26 cellular contexts compared by ENCODE assay signal in genomic region chr3:119783255-119783654, GRCh38. TPM values are rescaled to one million over a fixed set of nuclear protein-coding genes. Genes with fewer than 3 reads are reported as not detected.
DNase-seq lines count a peak whose midpoint lies in the region; ATAC-seq, FAIRE-seq and TF ChIP-seq lines count a peak whose summit lies in the region.
"Had no signal": no experiment of that assay in that cellular context is flagged by ENCODE, and none has a peak within 500 bp of the region (broad histone marks: within the 10 kb centered on the region; RNA-seq: fewer than 3 reads in every experiment).

No MANE protein-coding gene starts in this region.

- DNase-seq in HL-60 (ENCODE audit: low read depth in 1 of 2, low spot score in 1 of 2) (peak in 1 of 2 experiments; percentile 34), NB4 (ENCODE audit: low read depth) (peak; percentile 65), erythroblast (lab: John Stamatoyannopoulos, UW) (peak; percentile 47 to 52), right lobe of liver (no peak), urothelium cell line (ENCODE audit: low spot score) (no peak)
- no peak for DNase-seq in activated naive CD4-positive, alpha-beta T cell treated with anti-CD3 and anti-CD28 coated beads for 36 hours
- DNase-seq: C1 segment of cervical spinal cord; CD4-positive, alpha-beta memory T cell; COR-L47; MM.1S; NCI-H1105 treated with DMSO at 0.1 percent for 48 hours; NCI-H146; NCI-H1930; NCI-H2107; NCI-H446; NCI-H524 treated with DMSO at 0.1 percent for 48 hours; NCI-H774; SK-N-SH; SW 1271 had no signal

- H3K9me3 ChIP-seq in right lobe of liver: no peaks in the 10 kb centered on the region
- H3K9me3 ChIP-seq: SK-N-SH had no signal

- intact Hi-C loops in right lobe of liver (cut with DNase I): no loop called here
- intact Hi-C loops in activated naive CD4-positive, alpha-beta T cell treated with anti-CD3 and anti-CD28 coated beads for 36 hours (cut with micrococcal nuclease): no loop called here

- H3K27me3 ChIP-seq in HL-60 (ENCODE audit: insufficient read depth, poor library complexity, severe bottlenecking) (no peaks in the 10 kb centered on the region), right lobe of liver (no peaks in the 10 kb centered on the region)

- H3K4me3 ChIP-seq in HL-60 (replicated peaks; ENCODE audit: insufficient read depth, low read length) (no peak overlapping the region), NB4 (ENCODE audit: low read depth, low read length) (no peak overlapping the region), right lobe of liver (peak overlapping the region; percentile 29 to 73 (median 63))

- no peak overlapping the region for H3K27ac Mint-ChIP-seq in activated naive CD4-positive, alpha-beta T cell treated with anti-CD3 and anti-CD28 coated beads for 36 hours
- H3K27ac Mint-ChIP-seq: CD4-positive, alpha-beta memory T cell had no signal

- peaks cover 0 to 12% (median 9%) of the 10 kb centered on the region in 4 donors for H3K4me1 ChIP-seq in right lobe of liver

- no peak for FAIRE-seq in urothelium cell line (lab: Jason Lieb, UNC)
- FAIRE-seq: G401.6, H1 had no signal

- CTCF ChIA-PET in activated naive CD4-positive, alpha-beta T cell treated with anti-CD3 and anti-CD28 coated beads for 36 hours (lab: Charles Lee): no interaction called here

- no peak for TF ChIP-seq POLR2A in NB4 (IDR thresholded peaks at IDR 0.05; ENCODE audit: extremely low read depth, insufficient read length)
- TF ChIP-seq POLR2A in erythroblast (IDR thresholded peaks at IDR 0.05; ENCODE audit: low read length): no peak
- TF ChIP-seq POLR2A in right lobe of liver (IDR thresholded peaks at IDR 0.05): no peak

- H3K27ac ChIP-seq in HL-60 (replicated peaks) (peak overlapping the region; percentile 83), right lobe of liver (peak overlapping the region in 2 of 3 donors; percentile 78 to 86)
- H3K27ac ChIP-seq: KMS-11 had no signal

- H3K27me3 Mint-ChIP-seq in activated naive CD4-positive, alpha-beta T cell treated with anti-CD3 and anti-CD28 coated beads for 36 hours (ENCODE audit: low read depth): no peaks in the 10 kb centered on the region
- H3K27me3 Mint-ChIP-seq: CD4-positive, alpha-beta memory T cell had no signal

- H3K9me3 Mint-ChIP-seq in activated naive CD4-positive, alpha-beta T cell treated with anti-CD3 and anti-CD28 coated beads for 36 hours: no peaks in the 10 kb centered on the region
- H3K9me3 Mint-ChIP-seq: CD4-positive, alpha-beta memory T cell had no signal

- ATAC-seq in right lobe of liver (peak; percentile 18 to 36 (median 22)), GM18511 (IDR thresholded peaks at IDR 0.05; ENCODE audit: unreplicated experiment) (no peak), HG02970 (IDR thresholded peaks at IDR 0.05; ENCODE audit: low FRiP score, unreplicated experiment) (no peak)
- ATAC-seq: HCT116 had no signal

- H3K36me3 Mint-ChIP-seq in activated naive CD4-positive, alpha-beta T cell treated with anti-CD3 and anti-CD28 coated beads for 36 hours (ENCODE audit: low read depth): no peaks in the 10 kb centered on the region
- H3K36me3 Mint-ChIP-seq: CD4-positive, alpha-beta memory T cell had no signal

- no peak overlapping the region for H3K4me3 Mint-ChIP-seq in activated naive CD4-positive, alpha-beta T cell treated with anti-CD3 and anti-CD28 coated beads for 36 hours
- H3K4me3 Mint-ChIP-seq: CD4-positive, alpha-beta memory T cell had no signal

- H3K36me3 ChIP-seq in right lobe of liver: no peaks in the 10 kb centered on the region

- H3K4me1 Mint-ChIP-seq in activated naive CD4-positive, alpha-beta T cell treated with anti-CD3 and anti-CD28 coated beads for 36 hours (ENCODE audit: low read depth): peaks cover 7% of the 10 kb centered on the region

- TF ChIP-seq CTCF in HL-60 (IDR thresholded peaks at IDR 0.05; ENCODE audit: insufficient read depth, low read length): no peak
- no peak for TF ChIP-seq CTCF in NB4 (IDR thresholded peaks at IDR 0.05; ENCODE audit: low read depth, low read length)
- TF ChIP-seq CTCF in right lobe of liver (IDR thresholded peaks at IDR 0.05): no peak

- 18% methylated on average over 2 of the region's 2 CpGs for WGBS in right lobe of liver (ENCODE audit: insufficient coverage, low coverage, low lambda C conversion rate, missing lambda C conversion rate)

RNA-seq across cellular contexts. Expression of gene NR1I2, which starts 1.4 kb away (rescaled TPM):
- 100 to 1,000 TPM in 3 of 6 experiments, 10 to 100 TPM in 3; 24.9 to 188 (median 91.4) TPM for total RNA-seq in right lobe of liver
- total RNA-seq in activated naive CD4-positive, alpha-beta T cell treated with anti-CD3 and anti-CD28 coated beads for 36 hours: under 1 TPM; 0.88 to 0.89 TPM
- total RNA-seq: A172 had no signal

Comparison
In these comparisons a context has a peak if more than half of its experiments do, and no peak if none do; other contexts are left out.
1. DNase-seq: peak in NB4 (single experiment) and erythroblast (2 of 2); none in right lobe of liver (0 of 3), activated naive CD4-positive, alpha-beta T cell treated with anti-CD3 and anti-CD28 coated beads for 36 hours (single experiment) and urothelium cell line (single experiment).
2. H3K4me3 ChIP-seq: peak in right lobe of liver (3 of 3); none in HL-60 (single experiment) and NB4 (single experiment).
3. ATAC-seq: peak in right lobe of liver (4 of 4); none in GM18511 (single experiment) and HG02970 (single experiment).
4. RNA of gene NR1I2, which starts 1.4 kb away (total RNA-seq): 24.9 to 188 TPM in right lobe of liver; 0.88 to 0.89 TPM in activated naive CD4-positive, alpha-beta T cell treated with anti-CD3 and anti-CD28 coated beads for 36 hours; every median in the first group is over 10 times any median in the second.